ENCODE assay signal across 1 cellular context in genomic region chr1:174409801-174410200, GRCh38. TPM values are rescaled to one million over a fixed set of nuclear protein-coding genes. Genes with fewer than 3 reads are reported as not detected.
"Had no signal": no experiment of that assay in that cellular context is flagged by ENCODE, and none has a peak within 500 bp of the region (broad histone marks: within the 10 kb centered on the region; RNA-seq: fewer than 3 reads in every experiment).

No MANE protein-coding gene starts in this region.

RNA-seq across cellular contexts. Expression of gene GPR52, which starts 38.0 kb away (rescaled TPM):
- total RNA-seq: M059J had no signal
